31 cellular contexts compared by ENCODE assay signal in genomic region chr10:59285848-59286247, GRCh38.
"Had no signal": no experiment of that assay in that cellular context is flagged by ENCODE, and none has a peak within 500 bp of the region (broad histone marks: within the 10 kb centered on the region; RNA-seq: fewer than 3 reads in every experiment).

No MANE protein-coding gene starts in this region.

- DNase-seq: activated CD4-positive, alpha-beta T cell treated with anti-CD3 and anti-CD28 coated beads for 4 hours; activated CD4-positive, alpha-beta T cell treated with anti-CD3 and anti-CD28 coated beads, Interleukin-2, amount 50 U/mL, for 4 hours; activated effector memory CD4-positive, alpha-beta T cell treated with Interleukin-2 at 50 U/mL for 16 hours; activated naive CD4-positive, alpha-beta T cell treated with anti-CD3 and anti-CD28 coated beads for 36 hours; activated naive CD8-positive, alpha-beta T cell treated with anti-CD3 and anti-CD28 coated beads for 36 hours; activated T-cell treated with anti-CD3 and anti-CD28 coated beads for 4 hours; activated T-cell treated with anti-CD3 and anti-CD28 coated beads, Interleukin-2, amount 50 U/mL, for 72 hours; adrenal gland; effector CD4-positive, alpha-beta T cell; esophagus squamous epithelium; heart right ventricle; kidney glomerular epithelial cell; left lung; lower lobe of right lung; mesendoderm; mucosa of descending colon; posterior cingulate gyrus; retina; SK-N-SH; stimulated activated CD4-positive, alpha-beta T cell treated with anti-CD3 and anti-CD28 coated beads, Interleukin-12 subunit alpha, Interleukin-12 subunit beta, amount 100 ng/mL, for 4 hours; stimulated activated CD4-positive, alpha-beta T cell treated with anti-CD3 and anti-CD28 coated beads, Interleukin-4, amount 100 ng/mL, for 1 hour; SW 1271; T-helper 9 cell; thyroid gland; upper lobe of right lung had no signal

- H3K36me3 ChIP-seq: ascending aorta, esophagus squamous epithelium, left lung, lower lobe of right lung, thyroid gland, upper lobe of right lung had no signal

- H3K9ac ChIP-seq: SK-N-SH had no signal

- FAIRE-seq: TTC549 had no signal

- H3K27ac ChIP-seq: adrenal gland, ascending aorta, epithelial cell of prostate, heart right ventricle, left lung, lower lobe of right lung, skin epidermis, thyroid gland, upper lobe of right lung had no signal

- H3K4me2 ChIP-seq: SK-N-SH had no signal

- H3K27me3 ChIP-seq: adrenal gland, ascending aorta, esophagus squamous epithelium, heart right ventricle, left lung, thyroid gland, upper lobe of right lung had no signal

- H3K4me1 ChIP-seq: ascending aorta, left lung, lower lobe of right lung, thyroid gland, upper lobe of right lung had no signal

- ATAC-seq: activated T-cell treated with anti-CD3 and anti-CD28 coated beads, Interleukin-2, amount 50 U/mL, for 72 hours; left lung; lower lobe of right lung; mucosa of descending colon; natural killer cell treated with Interleukin-12 subunit alpha and Interleukin-12 subunit beta and Interleukin-15 and Interleukin-18, amount 100 ng/mL, for 72 hours; sciatic nerve; upper lobe of right lung had no signal

- H3K9me3 ChIP-seq: adrenal gland, ascending aorta, esophagus squamous epithelium, heart right ventricle, left lung, lower lobe of right lung, mucosa of descending colon, SK-N-SH, thyroid gland, upper lobe of right lung had no signal

- H3K4me3 ChIP-seq: adrenal gland, ascending aorta, esophagus squamous epithelium, heart right ventricle, left lung, lower lobe of right lung, mucosa of descending colon, skin epidermis, thyroid gland, upper lobe of right lung had no signal
